Comparison of ENCODE assay signal across 31 cellular contexts in genomic region chr13:51873419-51873818, GRCh38. TPM values are rescaled to one million over a fixed set of nuclear protein-coding genes. Genes with fewer than 3 reads are reported as not detected.
"Had no signal": no experiment of that assay in that cellular context is flagged by ENCODE, and none has a peak within 500 bp of the region (broad histone marks: within the 10 kb centered on the region; RNA-seq: fewer than 3 reads in every experiment).

No MANE protein-coding gene starts in this region.

- H3K4me3 ChIP-seq: esophagus squamous epithelium, gastroesophageal sphincter, left ventricle myocardium inferior, lower lobe of right lung, ovary, right lobe of liver, spleen, testis, tibial nerve had no signal

- H3K27me3 Mint-ChIP-seq: progenitor cell of endocrine pancreas; stimulated activated naive B cell treated with anti-CD40 and anti-IgM and Interleukin-4, amounts not matched to agents 10 μg/mL and 1 μg/mL and 100 μg/mL, for 72 hours had no signal

- H3K27me3 ChIP-seq: gastroesophageal sphincter, ovary, right lobe of liver, spleen, testis, tibial nerve had no signal

- H3K4me1 Mint-ChIP-seq: immature natural killer cell; memory B cell; naive B cell; stimulated activated naive B cell treated with anti-CD40 and anti-IgM and Interleukin-4, amounts not matched to agents 10 μg/mL and 1 μg/mL and 100 μg/mL, for 72 hours had no signal

- H3K9me3 Mint-ChIP-seq: dendritic cell treated with granulocyte-macrophage colony-stimulating factor and Interleukin-4, amounts not matched to agents 40 ng/mL and 50 ng/mL, for 4 days; effector memory CD8-positive, alpha-beta T cell; immature natural killer cell; memory B cell; mesothelial cell of epicardium; naive B cell; nephron; stimulated activated naive B cell treated with anti-CD40 and anti-IgM and Interleukin-4, amounts not matched to agents 10 μg/mL and 1 μg/mL and 100 μg/mL, for 72 hours; stimulated activated naive CD8-positive, alpha-beta T cell treated with anti-CD3 and anti-CD28 coated beads, Interleukin-15, amount 100 ng/mL, for 72 hours had no signal

- DNase-seq: cerebellar nuclear complex; effector memory CD8-positive, alpha-beta T cell; esophagus squamous epithelium; foreskin fibroblast; immature natural killer cell; kidney; left cardiac atrium; left ventricle myocardium inferior; lower lobe of right lung; naive B cell; ovary; right lobe of liver; spleen; stimulated activated CD4-positive, alpha-beta T cell treated with anti-CD3 and anti-CD28 coated beads, Interleukin-2, amount 100 ng/mL, for 24 hours; stimulated activated CD4-positive, alpha-beta T cell treated with anti-CD3 and anti-CD28 coated beads, Interleukin-4, amount 100 ng/mL, for 4 hours; stimulated activated naive B cell treated with anti-CD40 and anti-IgM and Interleukin-4, amounts not matched to agents 10 μg/mL and 1 μg/mL and 100 μg/mL, for 72 hours; stimulated activated naive CD8-positive, alpha-beta T cell treated with anti-CD3 and anti-CD28 coated beads, Interleukin-15, amount 100 ng/mL, for 72 hours; testis had no signal

- H3K36me3 Mint-ChIP-seq: immature natural killer cell; memory B cell; mesothelial cell of epicardium; naive B cell; stimulated activated naive B cell treated with anti-CD40 and anti-IgM and Interleukin-4, amounts not matched to agents 10 μg/mL and 1 μg/mL and 100 μg/mL, for 72 hours had no signal

- H3K27ac ChIP-seq: epithelial cell of prostate, esophagus squamous epithelium, gastroesophageal sphincter, left ventricle myocardium inferior, lower lobe of right lung, ovary, right lobe of liver, spleen, testis, tibial nerve had no signal

- H3K4me3 Mint-ChIP-seq: dendritic cell treated with granulocyte-macrophage colony-stimulating factor and Interleukin-4, amounts not matched to agents 40 ng/mL and 50 ng/mL, for 4 days; effector memory CD8-positive, alpha-beta T cell; immature natural killer cell; memory B cell; mesothelial cell of epicardium; naive B cell; nephron; stimulated activated naive B cell treated with anti-CD40 and anti-IgM and Interleukin-4, amounts not matched to agents 10 μg/mL and 1 μg/mL and 100 μg/mL, for 72 hours; stimulated activated naive CD8-positive, alpha-beta T cell treated with anti-CD3 and anti-CD28 coated beads, Interleukin-15, amount 100 ng/mL, for 72 hours had no signal

- H3K36me3 ChIP-seq: esophagus squamous epithelium, gastroesophageal sphincter, left ventricle myocardium inferior, lower lobe of right lung, ovary, right lobe of liver, spleen, tibial nerve had no signal

- H3K9me3 ChIP-seq: esophagus squamous epithelium, gastroesophageal sphincter, left ventricle myocardium inferior, lower lobe of right lung, ovary, right lobe of liver, spleen, testis, tibial nerve had no signal

- ATAC-seq: effector memory CD8-positive, alpha-beta T cell; gastroesophageal sphincter; left cardiac atrium; lower lobe of right lung; right lobe of liver; stimulated activated naive B cell treated with anti-CD40 and anti-IgM and Interleukin-4, amounts not matched to agents 10 μg/mL and 1 μg/mL and 100 μg/mL, for 72 hours; stimulated activated naive CD8-positive, alpha-beta T cell treated with anti-CD3 and anti-CD28 coated beads, Interleukin-15, amount 100 ng/mL, for 72 hours had no signal

- H3K27ac Mint-ChIP-seq: dendritic cell treated with granulocyte-macrophage colony-stimulating factor and Interleukin-4, amounts not matched to agents 40 ng/mL and 50 ng/mL, for 4 days; effector memory CD8-positive, alpha-beta T cell; immature natural killer cell; memory B cell; mesothelial cell of epicardium; nephron; progenitor cell of endocrine pancreas; stimulated activated naive B cell treated with anti-CD40 and anti-IgM and Interleukin-4, amounts not matched to agents 10 μg/mL and 1 μg/mL and 100 μg/mL, for 72 hours; stimulated activated naive CD8-positive, alpha-beta T cell treated with anti-CD3 and anti-CD28 coated beads, Interleukin-15, amount 100 ng/mL, for 72 hours had no signal

- H3K4me1 ChIP-seq: esophagus squamous epithelium, gastroesophageal sphincter, lower lobe of right lung, right lobe of liver, spleen, testis, tibial nerve had no signal

RNA-seq across cellular contexts. Expression of gene CCDC70, which starts 11.7 kb away (rescaled TPM):
- total RNA-seq: esophagus squamous epithelium, gastroesophageal sphincter, kidney, left cardiac atrium, left ventricle myocardium inferior, lower lobe of right lung, mesothelial cell of epicardium, mucosa of gallbladder, ovary, progenitor cell of endocrine pancreas, renal cortical epithelial cell, right lobe of liver, skeletal muscle tissue, spleen, subcutaneous adipose tissue, tibial nerve, ureter had no signal
- polyA plus RNA-seq: immature natural killer cell, ovary, spleen had no signal

RNA-seq across cellular contexts. Expression of gene TMEM272, which starts 28.4 kb away (rescaled TPM):
- total RNA-seq: esophagus squamous epithelium, renal cortical epithelial cell, skeletal muscle tissue, subcutaneous adipose tissue, tibial nerve, ureter had no signal
- polyA plus RNA-seq: immature natural killer cell had no signal
